Comparison of ENCODE assay signal across 31 cellular contexts in genomic region chr15:58087870-58088269, GRCh38. TPM values are rescaled to one million over a fixed set of nuclear protein-coding genes. Genes with fewer than 3 reads are reported as not detected.
"Had no signal": no experiment of that assay in that cellular context is flagged by ENCODE, and none has a peak within 500 bp of the region (broad histone marks: within the 10 kb centered on the region; RNA-seq: fewer than 3 reads in every experiment).

No MANE protein-coding gene starts in this region.

- DNase-seq: activated CD4-positive, alpha-beta memory T cell treated with anti-CD3 and anti-CD28 coated beads for 36 hours; activated CD4-positive, alpha-beta T cell treated with anti-CD3 and anti-CD28 coated beads, Interleukin-2, amount 10 ng/mL, durations not matched to agents 7 days and 5 days; activated CD4-positive, CD25-positive, alpha-beta regulatory T cell; activated CD8-positive, alpha-beta memory T cell treated with anti-CD3 and anti-CD28 coated beads for 24 hours; activated effector memory CD4-positive, alpha-beta T cell treated with anti-CD3 and anti-CD28 coated beads, Interleukin-2, amount 50 U/mL, for 16 hours; activated naive CD4-positive, alpha-beta T cell treated with Interleukin-2 at 50 U/mL for 16 hours; activated T-cell treated with anti-CD3 and anti-CD28 coated beads, Interleukin-2, amount 50 U/mL, for 4 hours; adrenal gland; aorta; caudate nucleus; NCI-H1092; NCI-H1417; NCI-H1930; NCI-H2107; NCI-H2171 treated with DMSO at 0.1 percent for 48 hours; NCI-H226; NCI-H510A; NCI-H526 treated with DMSO at 0.1 percent for 48 hours; NCI-H82; Peyer's patch; Right ventricle myocardium superior; SJCRH30; SK-N-SH; T-cell; T-helper 2 cell; T1000 had no signal

- ATAC-seq: activated T-cell treated with anti-CD3 and anti-CD28 coated beads, Interleukin-2, amount 50 U/mL, for 4 hours; T-cell had no signal

- H3K4me1 ChIP-seq: adrenal gland, breast epithelium, Peyer's patch, SJCRH30 had no signal

- H3K9me3 ChIP-seq: breast epithelium, Peyer's patch, SJCRH30, SK-N-SH had no signal

- H3K4me3 ChIP-seq: adrenal gland, breast epithelium, Peyer's patch, SJCRH30 had no signal

- H3K36me3 ChIP-seq: adrenal gland, breast epithelium, Peyer's patch, SJCRH30 had no signal

- H3K27ac ChIP-seq: adrenal gland, breast epithelium, KMS-11, Peyer's patch, RWPE1, SJCRH30, VCaP had no signal

- H3K27me3 ChIP-seq: breast epithelium, Peyer's patch, SJCRH30 had no signal

RNA-seq across cellular contexts. Expression of gene ALDH1A2, which starts 22.4 kb away (rescaled TPM):
- total RNA-seq: activated CD4-positive, alpha-beta T cell treated with anti-CD3 and anti-CD28 coated beads, Interleukin-2, amount 10 ng/mL, durations not matched to agents 7 days and 5 days had no signal
- polyA plus RNA-seq: IgD-negative memory B cell, SK-N-SH had no signal

RNA-seq across cellular contexts. Expression of gene AQP9, which starts 50.3 kb away (rescaled TPM):
- total RNA-seq: activated CD4-positive, alpha-beta T cell treated with anti-CD3 and anti-CD28 coated beads, Interleukin-2, amount 10 ng/mL, durations not matched to agents 7 days and 5 days had no signal
- polyA plus RNA-seq: IgD-negative memory B cell, SK-N-SH had no signal
